In genomic region chr4:8009710-8010534, GRCh38 we compare ENCODE assay signal across 1 cellular context.
TF ChIP-seq lines count a peak whose summit lies in the region.

No MANE protein-coding gene starts in this region.

TF ChIP-seq in HepG2, 621 proteins besides CTCF, POLR2A, EP300 and RAD21 (continued from another document and continues in another):
- TF ChIP-seq GLMP (CRISPR knock-in tag; IDR thresholded peaks at IDR 0.05; ENCODE audit: borderline replicate concordance): no peak
- no peak for TF ChIP-seq TFDP1 (CRISPR knock-in tag; IDR thresholded peaks at IDR 0.05; ENCODE audit: borderline replicate concordance)
- TF ChIP-seq CAMTA2 (CRISPR knock-in tag; IDR thresholded peaks at IDR 0.05; ENCODE audit: borderline replicate concordance): no peak
- no peak for TF ChIP-seq IRF1 (CRISPR knock-in tag; IDR thresholded peaks at IDR 0.05; ENCODE audit: low read depth)
- TF ChIP-seq ZNF530 (CRISPR knock-in tag; IDR thresholded peaks at IDR 0.05; ENCODE audit: low read depth): no peak
- no peak for TF ChIP-seq ZFP36L1 (CRISPR knock-in tag; IDR thresholded peaks at IDR 0.05)
- TF ChIP-seq MAFK (conservative IDR thresholded peaks at IDR 0.05 in 1 of 2, IDR thresholded peaks at IDR 0.05 in 1 of 2; ENCODE audit: low read length in 2 of 2): no peak
- no peak for TF ChIP-seq HINFP (CRISPR knock-in tag; IDR thresholded peaks at IDR 0.05; ENCODE audit: low read depth)
- peak; percentile 82 for TF ChIP-seq ZMYM2 (CRISPR knock-in tag; IDR thresholded peaks at IDR 0.05)
- TF ChIP-seq ARID5B (CRISPR knock-in tag; IDR thresholded peaks at IDR 0.05): no peak
- TF ChIP-seq ZBTB1 (CRISPR knock-in tag; IDR thresholded peaks at IDR 0.05; ENCODE audit: borderline replicate concordance): no peak
- TF ChIP-seq PRDM10 (CRISPR knock-in tag; IDR thresholded peaks at IDR 0.05; ENCODE audit: low read depth): no peak
- TF ChIP-seq CEBPZ (IDR thresholded peaks at IDR 0.05; ENCODE audit: low read length): no peak
- TF ChIP-seq SMARCC2 (IDR thresholded peaks at IDR 0.05): no peak
- no peak for TF ChIP-seq CBX5 (CRISPR knock-in tag; IDR thresholded peaks at IDR 0.05; ENCODE audit: borderline replicate concordance)
- no peak for TF ChIP-seq RNF219 (CRISPR knock-in tag; IDR thresholded peaks at IDR 0.05)
- no peak for TF ChIP-seq YEATS2 (CRISPR knock-in tag; IDR thresholded peaks at IDR 0.05; ENCODE audit: borderline replicate concordance)
- TF ChIP-seq MTERF4 (CRISPR knock-in tag; IDR thresholded peaks at IDR 0.05): no peak
- 0 out of 2 replicates have a peak, but pooled peaks have one; percentile 20 for TF ChIP-seq GATAD2A (CRISPR knock-in tag; IDR thresholded peaks at IDR 0.05)
- no peak for TF ChIP-seq CHD4 (IDR thresholded peaks at IDR 0.05; ENCODE audit: borderline replicate concordance, low read length)
- TF ChIP-seq ZBTB3 (CRISPR knock-in tag; IDR thresholded peaks at IDR 0.05; ENCODE audit: borderline replicate concordance, low read depth): no peak
- no peak for TF ChIP-seq GFI1 (CRISPR knock-in tag; IDR thresholded peaks at IDR 0.05; ENCODE audit: borderline replicate concordance)
- peak; percentile 98 for TF ChIP-seq ESRRA (CRISPR knock-in tag; IDR thresholded peaks at IDR 0.05; ENCODE audit: low read depth)
- no peak for TF ChIP-seq ZNF704 (CRISPR knock-in tag; IDR thresholded peaks at IDR 0.05; ENCODE audit: borderline replicate concordance)
- no peak for TF ChIP-seq PAX8 (CRISPR knock-in tag; IDR thresholded peaks at IDR 0.05; ENCODE audit: borderline replicate concordance)
- TF ChIP-seq ZNF549 (CRISPR knock-in tag; IDR thresholded peaks at IDR 0.05): no peak
- TF ChIP-seq HBP1 (CRISPR knock-in tag; IDR thresholded peaks at IDR 0.05; ENCODE audit: low read depth): no peak
- no peak for TF ChIP-seq SATB2 (CRISPR knock-in tag; IDR thresholded peaks at IDR 0.05)
- TF ChIP-seq ETV6 (CRISPR knock-in tag; conservative IDR thresholded peaks at IDR 0.05): no peak
